ENCODE assay signal across 10 cellular contexts in genomic region chr21:33974513-33975468, GRCh38. TPM values are rescaled to one million over a fixed set of nuclear protein-coding genes. Genes with fewer than 3 reads are reported as not detected.
A peak's percentile ranks its signal among the peaks of the same experiment; 100 is the strongest.
DNase-seq lines count a peak whose midpoint lies in the region; ATAC-seq and TF ChIP-seq lines count a peak whose summit lies in the region.
"Had no signal": no experiment of that assay in that cellular context is flagged by ENCODE, and none has a peak within 500 bp of the region (broad histone marks: within the 10 kb centered on the region; RNA-seq: fewer than 3 reads in every experiment).

No MANE protein-coding gene starts in this region.

- peaks cover 2% of the 10 kb centered on the region for H3K9me3 Mint-ChIP-seq in activated CD4-positive, alpha-beta T cell treated with anti-CD3 and anti-CD28 coated beads, Interleukin-2, amount 10 ng/mL, durations not matched to agents 7 days and 5 days
- H3K9me3 Mint-ChIP-seq in central memory CD8-positive, alpha-beta T cell, result no peaks in the 10 kb centered on the region
- H3K9me3 Mint-ChIP-seq: neural progenitor cell had no signal

- H3K36me3 ChIP-seq in OCI-LY7 (ENCODE audit: insufficient read depth, low read length), result no peaks in the 10 kb centered on the region
- no peaks in the 10 kb centered on the region for H3K36me3 ChIP-seq in spleen
- H3K36me3 ChIP-seq: neural progenitor cell had no signal

- no peak overlapping the region for H3K4me3 Mint-ChIP-seq in activated CD4-positive, alpha-beta T cell treated with anti-CD3 and anti-CD28 coated beads, Interleukin-2, amount 10 ng/mL, durations not matched to agents 7 days and 5 days
- peak overlapping the region; percentile 57 for H3K4me3 Mint-ChIP-seq in central memory CD8-positive, alpha-beta T cell
- H3K4me3 Mint-ChIP-seq: neural progenitor cell had no signal

- POLR2A ChIA-PET in activated CD4-positive, alpha-beta T cell treated with anti-CD3 and anti-CD28 coated beads, Interleukin-2, amount 10 ng/mL, durations not matched to agents 7 days and 5 days (lab: Charles Lee), result interaction anchor here (0.7 to 0.9 kb wide), 2 partner anchors 15 to 26 kb away, joined by 3 read pairs; no protein-coding TSS in a partner anchor
- POLR2A ChIA-PET in OCI-LY7 (lab: Charles Lee), result interaction anchor here (0.7 to 1.5 kb wide), 4 partner anchors 8 to 26 kb away, joined by 3 to 4 read pairs (median 3); no protein-coding TSS in a partner anchor
- POLR2A ChIA-PET in GM10248 (lab: Yijun Ruan, JAX), result interaction anchor here (1.3 kb wide), 1 partner anchor 26 kb away, joined by 4 read pairs; no protein-coding TSS in a partner anchor

- no peaks in the 10 kb centered on the region for H3K27me3 ChIP-seq in spleen (replicated peaks in 1 of 7)
- H3K27me3 ChIP-seq: neural progenitor cell had no signal

- H3K4me3 ChIP-seq in OCI-LY7 (ENCODE audit: low read depth, low read length, poor library complexity, severe bottlenecking) (no peak overlapping the region), spleen (no peak overlapping the region)
- H3K4me3 ChIP-seq: neural progenitor cell had no signal

- intact Hi-C loops in OCI-LY7 (cut with micrococcal nuclease; ENCODE audit: unreplicated experiment), result no loop called here
- intact Hi-C loops in spleen (cut with DNase I; ENCODE audit: low total_unique reads), result no loop called here

- peak overlapping the region; percentile 67 for H3K27ac ChIP-seq in OCI-LY7 (ENCODE audit: low read depth, low read length, poor library complexity, severe bottlenecking)
- H3K27ac ChIP-seq in spleen, result peak overlapping the region in 6 of 8 donors; percentile 53 to 83 (median 74)
- H3K27ac ChIP-seq: neural progenitor cell had no signal

- no peaks in the 10 kb centered on the region for H3K79me2 ChIP-seq in OCI-LY7 (ENCODE audit: insufficient read depth, low read depth, low read length)

- no peaks in the 10 kb centered on the region for H4K20me1 ChIP-seq in OCI-LY7 (ENCODE audit: insufficient read depth, low read length)

- TF ChIP-seq CTCF in OCI-LY7 (conservative IDR thresholded peaks at IDR 0.05; ENCODE audit: low read length) (no peak), spleen (IDR thresholded peaks at IDR 0.05 in 8 of 11, conservative IDR thresholded peaks at IDR 0.05 in 3 of 11) (no peak), GM10248 (IDR thresholded peaks at IDR 0.05; ENCODE audit: control extremely low read depth, extremely low read depth, low read depth, missing control alignments) (no peak)

- no peaks in the 10 kb centered on the region for H3K9me3 ChIP-seq in OCI-LY7 (ENCODE audit: low read length)
- H3K9me3 ChIP-seq in spleen, result no peaks in the 10 kb centered on the region

- CTCF ChIA-PET in activated CD4-positive, alpha-beta T cell treated with anti-CD3 and anti-CD28 coated beads, Interleukin-2, amount 10 ng/mL, durations not matched to agents 7 days and 5 days (lab: Charles Lee), result interaction anchor here (0.7 to 3.3 kb wide), 6 partner anchors 13 to 51 kb away, joined by 3 to 13 read pairs (median 6); no protein-coding TSS in a partner anchor
- CTCF ChIA-PET in OCI-LY7 (lab: Charles Lee; ENCODE audit: unreplicated experiment) (no interaction called here), GM10248 (lab: Yijun Ruan, JAX) (interaction anchor here (1.8 to 4.1 kb wide), 2 partner anchors 12 to 51 kb away, joined by 8 to 18 read pairs; no protein-coding TSS in a partner anchor)

- no TSS peak for BruUV-seq in OCI-LY7 (replicated peaks; lab: Mats Ljungman, UMichigan)

- H3K4me2 ChIP-seq in OCI-LY7 (ENCODE audit: low read length), result peak overlapping the region; percentile 64

- peaks cover 32% of the 10 kb centered on the region for H3K4me1 ChIP-seq in OCI-LY7 (ENCODE audit: insufficient read depth, low read length, poor library complexity, severe bottlenecking)
- peaks cover 17 to 30% (median 26%) of the 10 kb centered on the region in 6 donors for H3K4me1 ChIP-seq in spleen

- no peaks in the 10 kb centered on the region for H3K9me2 ChIP-seq in OCI-LY7 (ENCODE audit: insufficient read depth, low read length)

- 89 to 92% (median 91%) methylated on average over 9 of the region's 9 CpGs for WGBS in spleen, 5 donors

- H3K4me1 Mint-ChIP-seq in activated CD4-positive, alpha-beta T cell treated with anti-CD3 and anti-CD28 coated beads, Interleukin-2, amount 10 ng/mL, durations not matched to agents 7 days and 5 days, result peaks cover 60% of the 10 kb centered on the region
- H3K4me1 Mint-ChIP-seq in central memory CD8-positive, alpha-beta T cell, result peaks cover 54% of the 10 kb centered on the region

- peak overlapping the region; percentile 94 for H3K27ac Mint-ChIP-seq in activated CD4-positive, alpha-beta T cell treated with anti-CD3 and anti-CD28 coated beads, Interleukin-2, amount 10 ng/mL, durations not matched to agents 7 days and 5 days
- H3K27ac Mint-ChIP-seq in central memory CD8-positive, alpha-beta T cell (ENCODE audit: low read depth), result peak overlapping the region; percentile 96
- H3K27ac Mint-ChIP-seq: neural progenitor cell had no signal

- no peak for ATAC-seq in central memory CD8-positive, alpha-beta T cell (replicated peaks; ENCODE audit: extremely low read depth, poor library complexity, severe bottlenecking)

- peaks cover 47% of the 10 kb centered on the region for H3K36me3 Mint-ChIP-seq in activated CD4-positive, alpha-beta T cell treated with anti-CD3 and anti-CD28 coated beads, Interleukin-2, amount 10 ng/mL, durations not matched to agents 7 days and 5 days (ENCODE audit: low read depth)
- peaks cover 18% of the 10 kb centered on the region for H3K36me3 Mint-ChIP-seq in central memory CD8-positive, alpha-beta T cell (ENCODE audit: insufficient read depth)
- H3K36me3 Mint-ChIP-seq: neural progenitor cell had no signal

- no peak for DNase-seq in activated CD4-positive, alpha-beta T cell treated with anti-CD3 and anti-CD28 coated beads, Interleukin-2, amount 10 ng/mL, durations not matched to agents 7 days and 5 days
- DNase-seq in activated CD4-positive, alpha-beta T cell treated with anti-CD3 and anti-CD28 coated beads for 4 hours, result no peak
- DNase-seq in OCI-LY7 (ENCODE audit: low spot score), result no peak
- no peak for DNase-seq in central memory CD8-positive, alpha-beta T cell (ENCODE audit: low spot score in 2 of 2)
- DNase-seq in spleen, result no peak
- no peak for DNase-seq in NCI-H2107 treated with DMSO at 0.1 percent for 48 hours (lab: John Stamatoyannopoulos, UW; ENCODE audit: unreplicated experiment)
- DNase-seq in NCI-H2029 (lab: John Stamatoyannopoulos, UW), result no peak
- no peak for DNase-seq in GM10248 (ENCODE audit: extremely low spot score)
- DNase-seq: NCI-H524 had no signal

- H2AFZ ChIP-seq in OCI-LY7 (ENCODE audit: low read length), result peak overlapping the region; percentile 82
- H2AFZ ChIP-seq: neural progenitor cell had no signal

- no peaks in the 10 kb centered on the region for H3K27me3 Mint-ChIP-seq in activated CD4-positive, alpha-beta T cell treated with anti-CD3 and anti-CD28 coated beads, Interleukin-2, amount 10 ng/mL, durations not matched to agents 7 days and 5 days
- H3K27me3 Mint-ChIP-seq in central memory CD8-positive, alpha-beta T cell, result no peaks in the 10 kb centered on the region

- TF ChIP-seq POLR2A in spleen (IDR thresholded peaks at IDR 0.05), result no peak

RNA-seq across cellular contexts. Expression of gene ATP5PO, which starts 59.2 kb away (rescaled TPM):
- total RNA-seq in activated CD4-positive, alpha-beta T cell treated with anti-CD3 and anti-CD28 coated beads, Interleukin-2, amount 10 ng/mL, durations not matched to agents 7 days and 5 days, result 100 to 1,000 TPM; 190 to 201 TPM
- total RNA-seq in OCI-LY7 (2014; rRNA removed; shearing (Covaris generic)), result 180 and 210 TPM in 2 replicates
- total RNA-seq in OCI-LY7 (2022) (206 and 227 TPM in 2 replicates), spleen (100 to 1,000 TPM in 6 of 7 donors, 10 to 100 TPM in 1; 97.6 to 154 (median 125) TPM)
- polyA plus RNA-seq in spleen, result 100 to 1,000 TPM; 245 to 286 (median 255) TPM
